In the genomic region with DNA sequence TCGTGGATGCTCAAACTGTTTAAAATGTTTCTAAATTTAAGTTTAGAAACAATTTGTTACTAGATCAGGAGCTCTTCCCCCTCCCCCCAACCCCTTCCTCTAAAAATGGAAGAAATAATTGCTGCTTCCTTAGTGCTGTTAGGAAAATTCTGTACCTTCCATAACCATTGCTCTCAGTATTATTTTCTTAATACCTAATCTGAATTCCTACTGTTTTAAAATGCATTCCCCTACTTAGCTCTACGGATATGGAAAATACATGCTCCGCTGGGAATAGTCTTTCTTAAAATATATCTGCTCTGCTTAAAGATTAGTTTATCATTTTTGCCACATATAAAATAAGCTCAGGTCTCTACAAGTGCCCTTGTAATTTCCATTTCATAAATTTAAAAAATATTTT, we compare ENCODE assay signal across 16 cellular contexts.
DNase-seq lines count a peak whose midpoint lies in the region; ATAC-seq, FAIRE-seq and TF ChIP-seq lines count a peak whose summit lies in the region.
"Had no signal": no experiment of that assay in that cellular context is flagged by ENCODE, and none has a peak within 500 bp of the region (broad histone marks: within the 10 kb centered on the region; RNA-seq: fewer than 3 reads in every experiment).

No MANE protein-coding gene starts in this region.

- H3K27ac ChIP-seq in A673 (ENCODE audit: low read depth, low read length, poor library complexity, severe bottlenecking) (peak overlapping the region; percentile 88), IMR-90 (ENCODE audit: insufficient read depth, low read length) (no peak overlapping the region), H1 (ENCODE audit: low read depth, low read length) (no peak overlapping the region), neural cell (ENCODE audit: low read length) (no peak overlapping the region)

- H3K9me3 ChIP-seq in A673 (ENCODE audit: low read depth, low read length, poor library complexity, severe bottlenecking), result peaks cover 9% of the 10 kb centered on the region
- peaks cover 3% of the 10 kb centered on the region for H3K9me3 ChIP-seq in IMR-90 (ENCODE audit: control insufficient read depth, insufficient read depth, low read length)
- peaks cover 4 to 8% of the 10 kb centered on the region in 2 experiments; a peak in 2 of 4 replicates for H3K9me3 ChIP-seq in H1 (ENCODE audit: insufficient read depth in 2 of 2, low read depth in 1 of 2, low read length in 1 of 2)
- H3K9me3 ChIP-seq in neural cell (ENCODE audit: low read length), result no peaks in the 10 kb centered on the region
- H3K9me3 ChIP-seq: gastrocnemius medialis, mucosa of descending colon had no signal

- H3K36me3 Mint-ChIP-seq in naive thymus-derived CD8-positive, alpha-beta T cell, result no peaks in the 10 kb centered on the region

- no peak overlapping the region for H2BK15ac ChIP-seq in IMR-90 (ENCODE audit: low read depth, low read length)
- H2BK15ac ChIP-seq in H1 (ENCODE audit: low read length), result no peak overlapping the region

- H3K79me1 ChIP-seq in IMR-90 (ENCODE audit: low read depth in 1 of 2, low read length in 2 of 2) (no peaks in the 10 kb centered on the region), H1 (ENCODE audit: low read depth, low read length) (no peaks in the 10 kb centered on the region)

- TF ChIP-seq EP300 in H1 (IDR thresholded peaks at IDR 0.05; ENCODE audit: borderline replicate concordance in 1 of 2, low read depth in 2 of 2, low read length in 2 of 2) (no peak), neural cell (conservative IDR thresholded peaks at IDR 0.05; ENCODE audit: poor library complexity, severe bottlenecking) (no peak)

- CTCF ChIA-PET in A673 (lab: Charles Lee), result interaction anchor here (0.6 to 2.8 kb wide), 7 partner anchors 42 to 380 kb away, joined by 3 to 29 read pairs (median 3); no protein-coding TSS in a partner anchor
- CTCF ChIA-PET in IMR-90 (lab: Yijun Ruan, JAX), result interaction anchor here (0.9 to 3.4 kb wide), 13 partner anchors 12 to 386 kb away, joined by 3 to 28 read pairs (median 7); no protein-coding TSS in a partner anchor
- CTCF ChIA-PET in H1 (lab: Charles Lee; ENCODE audit: partially characterized antibody), result interaction anchor here (0.6 to 5.7 kb wide), 52 partner anchors 10 to 419 kb away, joined by 3 to 66 read pairs (median 6); no protein-coding TSS in a partner anchor

- no peaks in the 10 kb centered on the region for H3K23me2 ChIP-seq in H1 (ENCODE audit: low read depth, low read length)

- H2AK9ac ChIP-seq in IMR-90 (replicated peaks; ENCODE audit: low read depth, low read length, poor library complexity), result no peak overlapping the region

- no peaks in the 10 kb centered on the region for H3K9me2 ChIP-seq in neural cell (ENCODE audit: insufficient read depth, low read length)

- no peak overlapping the region for H3K27ac Mint-ChIP-seq in naive thymus-derived CD8-positive, alpha-beta T cell

- DNase-seq in A673 (ENCODE audit: low spot score), result no peak
- no peak for DNase-seq in IMR-90
- DNase-seq in H1 (ENCODE audit: low read depth in 1 of 2, low spot score in 2 of 2), result no peak
- no peak for DNase-seq in putamen (ENCODE audit: low spot score)
- no peak for DNase-seq in OCI-M1 (lab: John Stamatoyannopoulos, UW)
- DNase-seq in naive thymus-derived CD8-positive, alpha-beta T cell, result no peak
- no peak for DNase-seq in frontal cortex (ENCODE audit: low spot score in 2 of 2)
- DNase-seq: activated naive CD4-positive, alpha-beta T cell treated with Interleukin-2 at 50 U/mL for 16 hours; gastrocnemius medialis; NCI-H446 treated with DMSO at 0.1 percent for 48 hours; stimulated activated CD8-positive, alpha-beta memory T cell treated with anti-CD3 and anti-CD28 coated beads, Interleukin-4, amount 100 ng/mL, for 48 hours; T-helper 1 cell had no signal

- peak overlapping the region; percentile 21 for H3K4me3 ChIP-seq in A673 (ENCODE audit: low read depth, low read length, poor library complexity, severe bottlenecking)
- no peak overlapping the region for H3K4me3 ChIP-seq in IMR-90 (ENCODE audit: insufficient read depth, low read depth, low read length)
- H3K4me3 ChIP-seq in H1 (ENCODE audit: extremely low read depth in 1 of 4, insufficient read depth in 2 of 4, low read depth in 3 of 4, low read length in 4 of 4), result peak overlapping the region in 1 of 4 experiments; percentile 45; a peak in 2 of 8 replicates
- peak overlapping the region; percentile 43 for H3K4me3 ChIP-seq in neural cell (ENCODE audit: low read length)
- H3K4me3 ChIP-seq: mucosa of descending colon had no signal

- H3K56ac ChIP-seq in IMR-90 (ENCODE audit: extremely low read depth, insufficient read depth, low read length) (no peak overlapping the region; the same call in 1 of the 2 replicates), H1 (replicated peaks; ENCODE audit: insufficient read length, low read depth, low read length) (no peak overlapping the region)

- H3K23ac ChIP-seq in IMR-90 (ENCODE audit: low read depth, low read length) (no peak overlapping the region), H1 (ENCODE audit: insufficient read length) (no peak overlapping the region)

- TF ChIP-seq CTCF in A673 (conservative IDR thresholded peaks at IDR 0.05; ENCODE audit: low read depth, low read length) (no peak), IMR-90 (conservative IDR thresholded peaks at IDR 0.05; ENCODE audit: low read depth, low read length) (no peak), H1 (IDR thresholded peaks at IDR 0.05; ENCODE audit: control extremely low read depth in 1 of 3, insufficient read depth in 1 of 3, low read depth in 1 of 3, low read length in 3 of 3) (no peak), neural cell (IDR thresholded peaks at IDR 0.05; ENCODE audit: poor library complexity, severe bottlenecking) (no peak)

- H2BK120ac ChIP-seq in IMR-90 (ENCODE audit: low read depth, low read length) (peak overlapping the region; percentile 63; the same call in 1 of the 2 replicates), H1 (replicated peaks; ENCODE audit: low read depth, low read length) (no peak overlapping the region)

- H3F3A ChIP-seq in neural cell (ENCODE audit: insufficient read depth, low read length, poor library complexity, severe bottlenecking), result peaks cover 6% of the 10 kb centered on the region

- H4K20me1 ChIP-seq in IMR-90 (ENCODE audit: insufficient read depth, low read length) (no peaks in the 10 kb centered on the region), H1 (replicated peaks in 1 of 2; ENCODE audit: control insufficient read depth in 1 of 2, insufficient read depth in 2 of 2, low read length in 2 of 2) (no peaks in the 10 kb centered on the region), neural cell (ENCODE audit: insufficient read depth) (no peaks in the 10 kb centered on the region)

- intact Hi-C loops in A673 (cut with micrococcal nuclease; ENCODE audit: unreplicated experiment), result no loop called here
- intact Hi-C loops in IMR-90 (cut with micrococcal nuclease), result loop anchor here (5.0 kb wide), 1 partner anchor 733 kb away; no protein-coding TSS in a partner anchor

- peaks cover 0 to 19% (median 5%) of the 10 kb centered on the region in 4 donors for H3K4me1 Mint-ChIP-seq in naive thymus-derived CD8-positive, alpha-beta T cell

- H3K9ac ChIP-seq in IMR-90 (ENCODE audit: low read depth, low read length), result no peak overlapping the region
- H3K9ac ChIP-seq in H1 (replicated peaks in 1 of 4; ENCODE audit: extremely low read depth in 1 of 4, low read depth in 3 of 4, low read length in 3 of 4), result no peak overlapping the region
- H3K9ac ChIP-seq in neural cell (ENCODE audit: low read length), result no peak overlapping the region

- dilution Hi-C loops in IMR-90 (cut with HindIII; ENCODE audit: low sequenced_read_pairs, unreplicated experiment), result no loop called here

- H3K18ac ChIP-seq in IMR-90 (ENCODE audit: low read depth, low read length) (peak overlapping the region; percentile 55; the same call in 1 of the 2 replicates), H1 (ENCODE audit: extremely low read depth, low read length) (no peak overlapping the region)

- POLR2A ChIA-PET in A673 (lab: Charles Lee; ENCODE audit: low non-redundant PET), result no interaction called here
- POLR2A ChIA-PET in IMR-90 (lab: Charles Lee; ENCODE audit: unreplicated experiment), result interaction anchor here (0.6 to 1.8 kb wide), 4 partner anchors 61 to 214 kb away, joined by 4 to 9 read pairs (median 5); no protein-coding TSS in a partner anchor
- POLR2A ChIA-PET in H1 (lab: Charles Lee; ENCODE audit: partially characterized antibody), result interaction anchor here (1.0 to 3.5 kb wide), 16 partner anchors 9 to 368 kb away, joined by 3 to 37 read pairs (median 5); no protein-coding TSS in a partner anchor
- POLR2A ChIA-PET in naive thymus-derived CD8-positive, alpha-beta T cell (lab: Charles Lee), result interaction anchor here (0.5 to 2.3 kb wide), 5 partner anchors 71 to 403 kb away, joined by 3 to 7 read pairs (median 4); a partner anchor contains a TSS

- BruUV-seq in A673 (replicated peaks; lab: Mats Ljungman, UMichigan) (TSS peak; percentile 54), IMR-90 (replicated peaks; lab: Mats Ljungman, UMichigan) (no TSS peak)

- H3K27me3 ChIP-seq in A673 (replicated peaks; ENCODE audit: insufficient read depth, low read depth, low read length, poor library complexity), result no peaks in the 10 kb centered on the region
- no peaks in the 10 kb centered on the region for H3K27me3 ChIP-seq in IMR-90 (ENCODE audit: control insufficient read depth, insufficient read depth, low read length)
- peaks cover 0 to 1% (median 0%) of the 10 kb centered on the region in 4 experiments; a peak in 1 of 7 replicates for H3K27me3 ChIP-seq in H1 (replicated peaks in 1 of 4; ENCODE audit: control insufficient read depth in 3 of 4, extremely low read depth in 1 of 4, insufficient read depth in 3 of 4, low read length in 3 of 4)
- no peaks in the 10 kb centered on the region for H3K27me3 ChIP-seq in neural cell (ENCODE audit: insufficient read depth, low read depth, low read length)
- H3K27me3 ChIP-seq: brain microvascular endothelial cell, gastrocnemius medialis had no signal

- H3K27me3 Mint-ChIP-seq in naive thymus-derived CD8-positive, alpha-beta T cell, result peaks cover 0 to 3% (median 2%) of the 10 kb centered on the region in 5 donors

- H4K5ac ChIP-seq in IMR-90 (ENCODE audit: low read depth, low read length), result no peak overlapping the region
- no peak overlapping the region for H4K5ac ChIP-seq in H1 (ENCODE audit: insufficient read length, low read depth, low read length)

- H3K4ac ChIP-seq in IMR-90 (ENCODE audit: low read depth, low read length) (no peak overlapping the region), H1 (replicated peaks; ENCODE audit: insufficient read length, low read depth, low read length) (no peak overlapping the region)

- H2BK20ac ChIP-seq in IMR-90 (ENCODE audit: low read depth, low read length) (no peak overlapping the region), H1 (ENCODE audit: low read length) (no peak overlapping the region)

- H3K4me1 ChIP-seq in A673 (ENCODE audit: insufficient read depth, low read length, poor library complexity, severe bottlenecking), result peaks cover 47% of the 10 kb centered on the region
- H3K4me1 ChIP-seq in IMR-90 (ENCODE audit: control insufficient read depth, insufficient read depth, low read length), result peaks cover 4% of the 10 kb centered on the region
- H3K4me1 ChIP-seq in H1 (replicated peaks in 1 of 4; ENCODE audit: control insufficient read depth in 3 of 4, insufficient read depth in 4 of 4, low read length in 3 of 4), result peaks cover 3 to 13% (median 9%) of the 10 kb centered on the region in 4 experiments; a peak in 6 of 7 replicates

- H3K36me3 ChIP-seq in A673 (ENCODE audit: insufficient read depth, low read length, poor library complexity, severe bottlenecking) (peaks cover 26% of the 10 kb centered on the region), IMR-90 (ENCODE audit: control insufficient read depth, insufficient read depth, low read length) (no peaks in the 10 kb centered on the region), H1 (ENCODE audit: control insufficient read depth in 2 of 4, insufficient read depth in 4 of 4, low read length in 3 of 4) (peaks cover 0 to 7% (median 0%) of the 10 kb centered on the region in 4 experiments; a peak in 2 of 8 replicates), neural cell (ENCODE audit: insufficient read depth, low read length) (no peaks in the 10 kb centered on the region)
- H3K36me3 ChIP-seq: brain microvascular endothelial cell, gastrocnemius medialis had no signal

- H3K9me1 ChIP-seq in IMR-90 (ENCODE audit: insufficient read depth, low read length), result no peaks in the 10 kb centered on the region

- FAIRE-seq in H1 (lab: Jason Lieb, UNC) (no peak), frontal cortex (lab: Jason Lieb, UNC) (no peak)

- WGBS in IMR-90 (ENCODE audit: extremely low coverage in 2 of 2, insufficient read length in 1 of 2), 2 experiments, result no CpG with 5 or more reads among the region's 3 CpGs
- WGBS in H1 (ENCODE audit: extremely low coverage in 1 of 2, insufficient coverage in 1 of 2, insufficient read length in 1 of 2, insufficient replicate concordance in 2 of 2, low coverage in 1 of 2, low lambda C conversion rate in 2 of 2, missing lambda C conversion rate in 1 of 2), 2 experiments, result 61% methylated on average over 3 of the region's 3 CpGs; no CpG with 5 or more reads in 1 of the 2 experiments

- H2BK5ac ChIP-seq in IMR-90 (ENCODE audit: low read depth, low read length, poor library complexity, severe bottlenecking) (peak overlapping the region; percentile 15), H1 (ENCODE audit: low read depth, low read length) (no peak overlapping the region)

- H2AFZ ChIP-seq in IMR-90 (replicated peaks; ENCODE audit: low read length, poor library complexity) (no peak overlapping the region), H1 (ENCODE audit: low read length) (no peak overlapping the region), neural cell (ENCODE audit: low read depth, low read length) (no peak overlapping the region)

- no peak overlapping the region for H3K4me2 ChIP-seq in IMR-90 (ENCODE audit: low read depth, low read length)
- peak overlapping the region; percentile 10 to 56; a peak in 1 of 4 replicates for H3K4me2 ChIP-seq in H1 (ENCODE audit: insufficient read depth in 1 of 2, low read depth in 2 of 2, low read length in 2 of 2)
- peak overlapping the region; percentile 13 for H3K4me2 ChIP-seq in neural cell (ENCODE audit: low read length)

- H4K8ac ChIP-seq in IMR-90 (ENCODE audit: low read depth in 2 of 2, low read length in 2 of 2) (no peak overlapping the region; a peak in 1 of 4 replicates), H1 (ENCODE audit: extremely low read depth, insufficient read depth, low read length) (no peak overlapping the region)

- no peak overlapping the region for H3K4me3 Mint-ChIP-seq in naive thymus-derived CD8-positive, alpha-beta T cell

- H3K79me2 ChIP-seq in H1 (ENCODE audit: control insufficient read depth in 1 of 2, insufficient read depth in 2 of 2, low read length in 2 of 2) (no peaks in the 10 kb centered on the region), neural cell (replicated peaks; ENCODE audit: insufficient read depth, low read length) (no peaks in the 10 kb centered on the region)

- H3K14ac ChIP-seq in IMR-90 (replicated peaks; ENCODE audit: low read depth, low read length) (no peak overlapping the region), H1 (ENCODE audit: insufficient read length) (no peak overlapping the region)

- ATAC-seq in IMR-90 (ENCODE audit: low read depth), result no peak
- ATAC-seq in naive thymus-derived CD8-positive, alpha-beta T cell, result no peak
- ATAC-seq: activated CD4-positive, CD25-positive, alpha-beta regulatory T cell treated with anti-CD3 and anti-CD28 coated beads, Interleukin-2, amount 50 U/mL, for 24 hours had no signal

- TF ChIP-seq RAD21 in IMR-90 (IDR thresholded peaks at IDR 0.05; ENCODE audit: low read length) (no peak), H1 (IDR thresholded peaks at IDR 0.05 in 1 of 2, conservative IDR thresholded peaks at IDR 0.05 in 1 of 2; ENCODE audit: low read depth in 2 of 2, low read length in 2 of 2) (no peak), neural cell (conservative IDR thresholded peaks at IDR 0.05) (no peak)

- H2AK5ac ChIP-seq in IMR-90 (ENCODE audit: low read depth, low read length) (no peak overlapping the region), H1 (ENCODE audit: low read depth, low read length) (no peak overlapping the region)

- TF ChIP-seq POLR2A in IMR-90 (IDR thresholded peaks at IDR 0.05; ENCODE audit: low read depth, low read length) (no peak), H1 (IDR thresholded peaks at IDR 0.05; ENCODE audit: control extremely low read depth in 1 of 2, low read depth in 2 of 2, low read length in 2 of 2) (no peak)

- H3K9me3 Mint-ChIP-seq in naive thymus-derived CD8-positive, alpha-beta T cell, result no peaks in the 10 kb centered on the region

- in situ Hi-C loops in IMR-90 (cut with MboI; ENCODE audit: low sequenced_read_pairs), result loop anchor here (5.0 to 10.0 kb wide), 3 partner anchors 70 to 383 kb away; a partner anchor contains a TSS

- H2BK12ac ChIP-seq in H1 (ENCODE audit: low read depth, low read length), result no peak overlapping the region

- H4K91ac ChIP-seq in IMR-90 (ENCODE audit: insufficient read depth, low read depth, low read length) (no peak overlapping the region), H1 (replicated peaks; ENCODE audit: insufficient read length, low read length) (no peak overlapping the region)
